Comparison of ENCODE assay signal across 8 cellular contexts in the genomic region with DNA sequence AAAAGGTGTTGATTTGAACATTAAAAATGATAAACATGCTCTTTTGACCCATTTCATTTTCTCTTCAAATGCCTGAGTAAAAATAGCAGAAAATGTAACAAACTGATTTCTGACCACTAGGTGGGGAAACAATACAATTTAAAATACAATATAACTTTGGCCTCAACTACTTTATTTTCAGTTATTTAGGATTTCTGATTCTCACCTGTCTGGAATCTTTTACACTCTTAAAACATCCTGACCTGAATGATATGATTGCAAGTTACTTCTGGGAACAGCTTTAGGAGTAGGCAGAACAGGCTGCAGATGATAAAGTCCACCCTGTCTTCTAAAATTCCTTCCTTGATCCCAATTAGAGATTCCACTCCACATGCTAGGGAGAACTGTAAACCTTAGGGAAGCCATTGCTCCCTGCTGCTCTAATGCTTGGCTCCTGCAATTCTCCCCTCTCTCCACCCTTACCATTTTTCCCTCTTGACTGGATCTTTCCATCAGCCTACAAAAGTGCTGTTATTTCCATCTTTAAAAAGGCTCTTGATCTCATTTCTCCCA.
DNase-seq lines count a peak whose midpoint lies in the region; ATAC-seq, FAIRE-seq and TF ChIP-seq lines count a peak whose summit lies in the region.
"Had no signal": no experiment of that assay in that cellular context is flagged by ENCODE, and none has a peak within 500 bp of the region (broad histone marks: within the 10 kb centered on the region; RNA-seq: fewer than 3 reads in every experiment).

No MANE protein-coding gene starts in this region.

- H3K27me3 ChIP-seq in GM06990 (replicated peaks; ENCODE audit: control insufficient read depth, insufficient read depth, low read length): no peaks in the 10 kb centered on the region
- H3K27me3 ChIP-seq in bronchial epithelial cell (ENCODE audit: control insufficient read depth, insufficient read depth, low read length): no peaks in the 10 kb centered on the region
- H3K27me3 ChIP-seq in neutrophil: no peaks in the 10 kb centered on the region

- H3K27ac ChIP-seq in neutrophil (peak overlapping the region; percentile 68), substantia nigra (ENCODE audit: low read depth, low read length, poor library complexity, severe bottlenecking) (no peak overlapping the region)

- H3K36me3 ChIP-seq in GM06990 (ENCODE audit: control insufficient read depth, insufficient read depth, low read length) (no peaks in the 10 kb centered on the region), bronchial epithelial cell (ENCODE audit: control insufficient read depth, insufficient read depth, low read length) (no peaks in the 10 kb centered on the region), neutrophil (peaks cover 76% of the 10 kb centered on the region)

- TF ChIP-seq CTCF in GM06990 (IDR thresholded peaks at IDR 0.05; ENCODE audit: insufficient read depth, low read length, poor library complexity, severe bottlenecking) (peak; percentile 29), bronchial epithelial cell (IDR thresholded peaks at IDR 0.05; ENCODE audit: insufficient read depth, low read length, severe bottlenecking) (no peak), neutrophil (IDR thresholded peaks at IDR 0.05) (no peak)

- no peaks in the 10 kb centered on the region for H3K9me3 ChIP-seq in neutrophil

- DNase-seq in GM06990 (ENCODE audit: extremely low read depth, insufficient read length): no peak
- DNase-seq in NAMALWA (ENCODE audit: low spot score): peak; percentile 36
- DNase-seq in bronchial epithelial cell (ENCODE audit: low read depth): peak; percentile 41
- no peak for DNase-seq in COR-L47 (lab: John Stamatoyannopoulos, UW)
- DNase-seq in substantia nigra (lab: John Stamatoyannopoulos, UW): no peak
- DNase-seq: activated effector memory CD4-positive, alpha-beta T cell treated with anti-CD3 and anti-CD28 coated beads, Interleukin-2, amount 50 U/mL, for 16 hours had no signal

- no peak for ATAC-seq in GM18520 (IDR thresholded peaks at IDR 0.05; ENCODE audit: unreplicated experiment)

- H3K4me1 ChIP-seq in neutrophil (ENCODE audit: control insufficient read depth in 1 of 2, insufficient read depth in 1 of 2, low read depth in 1 of 2, low read length in 1 of 2): peaks cover 5 to 11% of the 10 kb centered on the region in 2 experiments

- no peak overlapping the region for H3K4me3 ChIP-seq in GM06990 (replicated peaks; ENCODE audit: low read depth, low read length)
- H3K4me3 ChIP-seq in bronchial epithelial cell (ENCODE audit: low read depth, low read length): no peak overlapping the region
- H3K4me3 ChIP-seq in neutrophil (ENCODE audit: low read depth in 1 of 2, low read length in 1 of 2): no peak overlapping the region

- FAIRE-seq in bronchial epithelial cell (lab: Jason Lieb, UNC): no peak

Comparison
In these comparisons a context has a peak if more than half of its experiments do, and no peak if none do; other contexts are left out.
1. DNase-seq: peak in NAMALWA (single experiment) and bronchial epithelial cell (single experiment); none in GM06990 (single experiment), COR-L47 (single experiment) and substantia nigra (0 of 49).